21 cellular contexts compared by ENCODE assay signal in genomic region chr7:127745445-127745844, GRCh38.
A peak's percentile ranks its signal among the peaks of the same experiment; 100 is the strongest.
DNase-seq lines count a peak whose midpoint lies in the region; ATAC-seq and TF ChIP-seq lines count a peak whose summit lies in the region.
"Had no signal": no experiment of that assay in that cellular context is flagged by ENCODE, and none has a peak within 500 bp of the region (broad histone marks: within the 10 kb centered on the region; RNA-seq: fewer than 3 reads in every experiment).

No MANE protein-coding gene starts in this region.

- intact Hi-C loops in activated T-helper 2 cell treated with anti-CD3 and anti-CD28 coated beads, Interferon-gamma antibody, Interleukin-2, Interleukin-4, amounts not matched to agents 10 μg/mL and 5 μg/mL and 100 μg/mL, durations not matched to agents 14 hours and 24 hours and 36 hours (cut with micrococcal nuclease): loop anchor here (1.0 kb wide), 1 partner anchor 105 kb away; no protein-coding TSS in a partner anchor
- intact Hi-C loops in dorsolateral prefrontal cortex (cut with DNase I): no loop called here
- intact Hi-C loops in aorta (cut with DNase I): no loop called here

- WGBS in aorta, 2 donors: 96% methylated on average over 1 of the region's 1 CpG

- no peaks in the 10 kb centered on the region for H3K9me3 Mint-ChIP-seq in activated T-helper 2 cell treated with anti-CD3 and anti-CD28 coated beads, Interferon-gamma antibody, Interleukin-2, Interleukin-4, amounts not matched to agents 10 μg/mL and 5 μg/mL and 100 μg/mL, durations not matched to agents 14 hours and 24 hours and 36 hours
- no peaks in the 10 kb centered on the region for H3K9me3 Mint-ChIP-seq in stimulated activated effector memory CD8-positive, alpha-beta T cell treated with anti-CD3 and anti-CD28 coated beads, Interleukin-12 subunit alpha, Interleukin-12 subunit beta, amount 100 ng/mL, for 72 hours
- H3K9me3 Mint-ChIP-seq: CD14-positive monocyte; T-helper 1 cell treated with Interleukin-12 subunit alpha and Interleukin-12 subunit beta and Interleukin-4 antibody, amounts not matched to agents 30 μg/mL and 1 μg/mL, for 36 hours had no signal

- peak; percentile 56 for ATAC-seq in HG02852 (IDR thresholded peaks at IDR 0.05; ENCODE audit: unreplicated experiment)
- peak; percentile 100 for ATAC-seq in stimulated activated effector memory CD8-positive, alpha-beta T cell treated with anti-CD3 and anti-CD28 coated beads, Interleukin-12 subunit alpha, Interleukin-12 subunit beta, amount 100 ng/mL, for 72 hours
- no peak for ATAC-seq in aorta (ENCODE audit: low FRiP score)
- ATAC-seq: esophagus mucosa, gastrocnemius medialis, Panc1 had no signal

- H3K27me3 ChIP-seq in dorsolateral prefrontal cortex (no peaks in the 10 kb centered on the region), aorta (ENCODE audit: control insufficient read depth in 1 of 2, insufficient read depth in 2 of 2, low read length in 1 of 2) (no peaks in the 10 kb centered on the region)
- H3K27me3 ChIP-seq: gastrocnemius medialis, right atrium auricular region, SJSA1 had no signal

- no peak overlapping the region for H3K4me3 Mint-ChIP-seq in activated T-helper 2 cell treated with anti-CD3 and anti-CD28 coated beads, Interferon-gamma antibody, Interleukin-2, Interleukin-4, amounts not matched to agents 10 μg/mL and 5 μg/mL and 100 μg/mL, durations not matched to agents 14 hours and 24 hours and 36 hours (ENCODE audit: low read depth)
- H3K4me3 Mint-ChIP-seq in stimulated activated effector memory CD8-positive, alpha-beta T cell treated with anti-CD3 and anti-CD28 coated beads, Interleukin-12 subunit alpha, Interleukin-12 subunit beta, amount 100 ng/mL, for 72 hours: no peak overlapping the region
- H3K4me3 Mint-ChIP-seq: CD14-positive monocyte; T-helper 1 cell treated with Interleukin-12 subunit alpha and Interleukin-12 subunit beta and Interleukin-4 antibody, amounts not matched to agents 30 μg/mL and 1 μg/mL, for 36 hours had no signal

- no peaks in the 10 kb centered on the region for H3K27me3 Mint-ChIP-seq in activated T-helper 2 cell treated with anti-CD3 and anti-CD28 coated beads, Interferon-gamma antibody, Interleukin-2, Interleukin-4, amounts not matched to agents 10 μg/mL and 5 μg/mL and 100 μg/mL, durations not matched to agents 14 hours and 24 hours and 36 hours (ENCODE audit: low read depth)

- H3K4me1 Mint-ChIP-seq in activated T-helper 2 cell treated with anti-CD3 and anti-CD28 coated beads, Interferon-gamma antibody, Interleukin-2, Interleukin-4, amounts not matched to agents 10 μg/mL and 5 μg/mL and 100 μg/mL, durations not matched to agents 14 hours and 24 hours and 36 hours (ENCODE audit: low read depth): peaks cover 29% of the 10 kb centered on the region
- H3K4me1 Mint-ChIP-seq in stimulated activated effector memory CD8-positive, alpha-beta T cell treated with anti-CD3 and anti-CD28 coated beads, Interleukin-12 subunit alpha, Interleukin-12 subunit beta, amount 100 ng/mL, for 72 hours: peaks cover 75% of the 10 kb centered on the region
- H3K4me1 Mint-ChIP-seq: CD14-positive monocyte had no signal

- TF ChIP-seq CTCF in dorsolateral prefrontal cortex (IDR thresholded peaks at IDR 0.05 in 54 of 56, conservative IDR thresholded peaks at IDR 0.05 in 2 of 56; ENCODE audit: low read depth in 1 of 56, partially characterized antibody in 56 of 56): no peak

- no peaks in the 10 kb centered on the region for H3K36me3 ChIP-seq in aorta (ENCODE audit: control insufficient read depth in 1 of 2, insufficient read depth in 2 of 2, low read length in 1 of 2)
- H3K36me3 ChIP-seq: gastrocnemius medialis, right atrium auricular region had no signal

- H3K27ac ChIP-seq in dorsolateral prefrontal cortex (no peak overlapping the region), aorta (ENCODE audit: low read depth in 1 of 2, low read length in 2 of 2) (no peak overlapping the region)
- H3K27ac ChIP-seq: gastrocnemius medialis, right atrium auricular region, SJSA1 had no signal

- no peaks in the 10 kb centered on the region for H3K9me3 ChIP-seq in aorta (ENCODE audit: control insufficient read depth, low read length)
- H3K9me3 ChIP-seq: gastrocnemius medialis, right atrium auricular region, SJSA1 had no signal

- H3K36me3 Mint-ChIP-seq in activated T-helper 2 cell treated with anti-CD3 and anti-CD28 coated beads, Interferon-gamma antibody, Interleukin-2, Interleukin-4, amounts not matched to agents 10 μg/mL and 5 μg/mL and 100 μg/mL, durations not matched to agents 14 hours and 24 hours and 36 hours (ENCODE audit: low read depth): peaks cover 42% of the 10 kb centered on the region
- H3K36me3 Mint-ChIP-seq in stimulated activated effector memory CD8-positive, alpha-beta T cell treated with anti-CD3 and anti-CD28 coated beads, Interleukin-12 subunit alpha, Interleukin-12 subunit beta, amount 100 ng/mL, for 72 hours: peaks cover 35% of the 10 kb centered on the region

- no peaks in the 10 kb centered on the region for H3K4me1 ChIP-seq in aorta (ENCODE audit: control insufficient read depth in 1 of 2, insufficient read depth in 2 of 2, low read length in 2 of 2)

- H3K4me3 ChIP-seq in dorsolateral prefrontal cortex (no peak overlapping the region), aorta (ENCODE audit: low read length in 2 of 2) (no peak overlapping the region)
- H3K4me3 ChIP-seq: gastrocnemius medialis, right atrium auricular region, SJSA1 had no signal

- peak; percentile 2 for DNase-seq in activated T-cell treated with anti-CD3 and anti-CD28 coated beads for 24 hours (ENCODE audit: low read depth)
- DNase-seq in activated T-cell treated with anti-CD3 and anti-CD28 coated beads, Interleukin-2, amount 50 U/mL, for 1 hour: no peak
- no peak for DNase-seq in activated T-helper 2 cell treated with anti-CD3 and anti-CD28 coated beads, Interferon-gamma antibody, Interleukin-2, Interleukin-4, amounts not matched to agents 10 μg/mL and 5 μg/mL and 100 μg/mL, durations not matched to agents 14 hours and 24 hours and 36 hours (ENCODE audit: low spot score)
- no peak for DNase-seq in stimulated activated effector memory CD8-positive, alpha-beta T cell treated with anti-CD3 and anti-CD28 coated beads, Interleukin-12 subunit alpha, Interleukin-12 subunit beta, amount 100 ng/mL, for 72 hours (ENCODE audit: low spot score in 2 of 2)
- no peak for DNase-seq in NCI-H2029 treated with DMSO at 0.1 percent for 48 hours (lab: John Stamatoyannopoulos, UW)
- DNase-seq in dorsolateral prefrontal cortex: no peak
- no peak for DNase-seq in aorta
- DNase-seq: activated CD8-positive, alpha-beta memory T cell treated with anti-CD3 and anti-CD28 coated beads for 24 hours; activated gamma-delta T cell; anterior cingulate cortex; gastrocnemius medialis; kidney; NCI-H1105 treated with DMSO at 0.1 percent for 48 hours; NCI-H510A had no signal

- peak overlapping the region; percentile 38 for H3K27ac Mint-ChIP-seq in activated T-helper 2 cell treated with anti-CD3 and anti-CD28 coated beads, Interferon-gamma antibody, Interleukin-2, Interleukin-4, amounts not matched to agents 10 μg/mL and 5 μg/mL and 100 μg/mL, durations not matched to agents 14 hours and 24 hours and 36 hours
- peak overlapping the region; percentile 9 for H3K27ac Mint-ChIP-seq in stimulated activated effector memory CD8-positive, alpha-beta T cell treated with anti-CD3 and anti-CD28 coated beads, Interleukin-12 subunit alpha, Interleukin-12 subunit beta, amount 100 ng/mL, for 72 hours
- H3K27ac Mint-ChIP-seq: CD14-positive monocyte; T-helper 1 cell treated with Interleukin-12 subunit alpha and Interleukin-12 subunit beta and Interleukin-4 antibody, amounts not matched to agents 30 μg/mL and 1 μg/mL, for 36 hours had no signal
